ENCODE assay signal across 8 cellular contexts in genomic region chr20:31698803-31699718, GRCh38. TPM values are rescaled to one million over a fixed set of nuclear protein-coding genes. Genes with fewer than 3 reads are reported as not detected.
DNase-seq lines count a peak whose midpoint lies in the region; ATAC-seq and TF ChIP-seq lines count a peak whose summit lies in the region.

No MANE protein-coding gene starts in this region.

- 45% methylated on average over 6 of the region's 6 CpGs for whole genome bisulfite sequencing in right cardiac atrium

- DNase-seq in AG09309 (ENCODE audit: low read depth) (peak; percentile 84), NCI-H2029 treated with DMSO at 0.1 percent for 48 hours (lab: John Stamatoyannopoulos, UW) (peak; percentile 92), amygdala (lab: John Stamatoyannopoulos, UW) (peak in 39 of 56 donors; percentile 9 to 70 (median 38)), right cardiac atrium (peak in 1 of 3 donors; percentile 23), skeletal muscle cell (ENCODE audit: low read depth) (peak; percentile 89), SK-N-DZ (ENCODE audit: low spot score) (no peak)

- no peaks in the 10 kb centered on the region for H3K9me3 ChIP-seq in right cardiac atrium (ENCODE audit: control insufficient read depth, low read length)

- H3K4me3 ChIP-seq in AG09309 (ENCODE audit: control insufficient read depth, low read depth, low read length): no peak overlapping the region
- H3K4me3 ChIP-seq in right cardiac atrium (ENCODE audit: low read length): no peak overlapping the region
- no peak overlapping the region for H3K4me3 ChIP-seq in skeletal muscle cell (ENCODE audit: low read depth, low read length)

- peaks cover 28% of the 10 kb centered on the region for H3K4me1 ChIP-seq in right cardiac atrium (ENCODE audit: control insufficient read depth, insufficient read depth, low read length)

- peak; percentile 96 for ATAC-seq in GM18502 (IDR thresholded peaks at IDR 0.05; ENCODE audit: poor library complexity, unreplicated experiment)
- ATAC-seq in HG02870 (IDR thresholded peaks at IDR 0.05; ENCODE audit: unreplicated experiment): peak; percentile 97
- ATAC-seq in right cardiac atrium: peak; percentile 82 to 90

- intact Hi-C loops in right cardiac atrium (cut with DNase I): no loop called here

- H3K27me3 ChIP-seq in right cardiac atrium (ENCODE audit: control insufficient read depth, insufficient read depth): no peaks in the 10 kb centered on the region

- no peak for TF ChIP-seq CTCF in AG09309 (IDR thresholded peaks at IDR 0.05; ENCODE audit: control insufficient read depth, insufficient read depth, low read depth, low read length, missing control alignments)

- H3K27ac ChIP-seq in right cardiac atrium (ENCODE audit: low read length): peak overlapping the region; percentile 89

RNA-seq across cellular contexts. Expression of gene BCL2L1, which starts 23.6 kb away (rescaled TPM):
- total RNA-seq in right cardiac atrium: 10 to 100 TPM; 39.9 to 56.9 (median 46.1) TPM
- polyA plus RNA-seq in right cardiac atrium: 46.0 TPM
- 78.5 and 86.3 TPM in 2 replicates for polyA plus RNA-seq in SK-N-DZ (2014; cell fraction: cytosol; rRNA removed)
- polyA plus RNA-seq in SK-N-DZ (2014; cell fraction: nucleus; rRNA removed): 30.3 and 34.7 TPM in 2 replicates

RNA-seq across cellular contexts. Expression of gene TPX2, which starts 40.0 kb away (rescaled TPM):
- total RNA-seq in right cardiac atrium: 1 to 10 TPM in 2 of 4 donors, under 1 TPM in 2; 0.67 to 2.5 (median 1.5) TPM
- polyA plus RNA-seq in right cardiac atrium: 0.41 TPM
- polyA plus RNA-seq in SK-N-DZ (2014; cell fraction: cytosol; rRNA removed): 121 and 138 TPM in 2 replicates
- 484 and 677 TPM in 2 replicates for polyA plus RNA-seq in SK-N-DZ (2014; cell fraction: nucleus; rRNA removed)
